Comparison of ENCODE assay signal across 16 cellular contexts in genomic region chr5:179289756-179290385, GRCh38. TPM values are rescaled to one million over a fixed set of nuclear protein-coding genes. Genes with fewer than 3 reads are reported as not detected.
"Had no signal": no experiment of that assay in that cellular context is flagged by ENCODE, and none has a peak within 500 bp of the region (broad histone marks: within the 10 kb centered on the region; RNA-seq: fewer than 3 reads in every experiment).

No MANE protein-coding gene starts in this region.

- H3K4me3 Mint-ChIP-seq: activated CD4-positive, alpha-beta T cell treated with anti-CD3 and anti-CD28 coated beads, Interleukin-2, amount 10 ng/mL, durations not matched to agents 7 days and 5 days; natural killer cell treated with Interleukin-12 subunit alpha and Interleukin-12 subunit beta and Interleukin-15 and Interleukin-18, amount 100 ng/mL, for 72 hours; stimulated activated memory B cell treated with anti-CD40 and anti-IgM and Interleukin-4, amounts not matched to agents 10 μg/mL and 1 μg/mL and 100 μg/mL, for 72 hours had no signal

- ATAC-seq: left lung; natural killer cell treated with Interleukin-12 subunit alpha and Interleukin-12 subunit beta and Interleukin-15 and Interleukin-18, amount 100 ng/mL, for 72 hours; stimulated activated memory B cell treated with anti-CD40 and anti-IgM and Interleukin-4, amounts not matched to agents 10 μg/mL and 1 μg/mL and 100 μg/mL, for 72 hours had no signal

- FAIRE-seq: colon, endometrium, keratinocyte had no signal

- H3K4me1 ChIP-seq: left lung had no signal

- H3K27me3 Mint-ChIP-seq: activated CD4-positive, alpha-beta T cell treated with anti-CD3 and anti-CD28 coated beads, Interleukin-2, amount 10 ng/mL, durations not matched to agents 7 days and 5 days; natural killer cell treated with Interleukin-12 subunit alpha and Interleukin-12 subunit beta and Interleukin-15 and Interleukin-18, amount 100 ng/mL, for 72 hours had no signal

- H3K9me3 ChIP-seq: left lung, tibial artery had no signal

- H3K27ac ChIP-seq: cardiac muscle cell, left lung had no signal

- DNase-seq: activated CD4-positive, alpha-beta T cell treated with anti-CD3 and anti-CD28 coated beads, Interleukin-2, amount 10 ng/mL, durations not matched to agents 7 days and 5 days; activated CD8-positive, alpha-beta memory T cell treated with anti-CD3 and anti-CD28 coated beads, Interleukin-2, amount 50 U/mL, for 48 hours; activated naive CD4-positive, alpha-beta T cell treated with Interleukin-2 at 50 U/mL for 16 hours; hippocampal formation; mesendoderm; occipital lobe; stimulated activated CD4-positive, alpha-beta T cell treated with anti-CD3 and anti-CD28 coated beads, Interleukin-2, amount 100 ng/mL, for 48 hours had no signal

- H3K27ac Mint-ChIP-seq: activated CD4-positive, alpha-beta T cell treated with anti-CD3 and anti-CD28 coated beads, Interleukin-2, amount 10 ng/mL, durations not matched to agents 7 days and 5 days; natural killer cell treated with Interleukin-12 subunit alpha and Interleukin-12 subunit beta and Interleukin-15 and Interleukin-18, amount 100 ng/mL, for 72 hours; stimulated activated memory B cell treated with anti-CD40 and anti-IgM and Interleukin-4, amounts not matched to agents 10 μg/mL and 1 μg/mL and 100 μg/mL, for 72 hours had no signal

- H3K36me3 Mint-ChIP-seq: natural killer cell treated with Interleukin-12 subunit alpha and Interleukin-12 subunit beta and Interleukin-15 and Interleukin-18, amount 100 ng/mL, for 72 hours; stimulated activated memory B cell treated with anti-CD40 and anti-IgM and Interleukin-4, amounts not matched to agents 10 μg/mL and 1 μg/mL and 100 μg/mL, for 72 hours had no signal

- H3K27me3 ChIP-seq: cardiac muscle cell, tibial artery had no signal

- H3K36me3 ChIP-seq: cardiac muscle cell, left lung, tibial artery had no signal

- H3K4me3 ChIP-seq: cardiac muscle cell, left lung, tibial artery had no signal

- H3K9me3 Mint-ChIP-seq: activated CD4-positive, alpha-beta T cell treated with anti-CD3 and anti-CD28 coated beads, Interleukin-2, amount 10 ng/mL, durations not matched to agents 7 days and 5 days; natural killer cell treated with Interleukin-12 subunit alpha and Interleukin-12 subunit beta and Interleukin-15 and Interleukin-18, amount 100 ng/mL, for 72 hours had no signal

- H3K4me1 Mint-ChIP-seq: activated CD4-positive, alpha-beta T cell treated with anti-CD3 and anti-CD28 coated beads, Interleukin-2, amount 10 ng/mL, durations not matched to agents 7 days and 5 days; stimulated activated memory B cell treated with anti-CD40 and anti-IgM and Interleukin-4, amounts not matched to agents 10 μg/mL and 1 μg/mL and 100 μg/mL, for 72 hours had no signal

RNA-seq across cellular contexts. Expression of gene ADAMTS2, which starts 55.4 kb away (rescaled TPM):
- total RNA-seq: activated CD4-positive, alpha-beta T cell treated with anti-CD3 and anti-CD28 coated beads, Interleukin-2, amount 10 ng/mL, durations not matched to agents 7 days and 5 days; natural killer cell treated with Interleukin-12 subunit alpha and Interleukin-12 subunit beta and Interleukin-15 and Interleukin-18, amount 100 ng/mL, for 72 hours; pulmonary artery endothelial cell had no signal
- polyA plus RNA-seq: keratinocyte had no signal
